In genomic region chr6:162373192-162373591, GRCh38 we compare ENCODE assay signal across 20 cellular contexts.
"Had no signal": no experiment of that assay in that cellular context is flagged by ENCODE, and none has a peak within 500 bp of the region (broad histone marks: within the 10 kb centered on the region; RNA-seq: fewer than 3 reads in every experiment).

No MANE protein-coding gene starts in this region.

- H3K27me3 ChIP-seq: MG63 had no signal

- H3K4me3 ChIP-seq: MG63 had no signal

- DNase-seq: activated B cell treated with CpG ODN at 0.5 μM for 24 hours; activated CD4-positive, alpha-beta T cell treated with anti-CD3 and anti-CD28 coated beads for 1 hour; activated CD4-positive, alpha-beta T cell treated with anti-CD3 and anti-CD28 coated beads, Interleukin-2, amount 10 ng/mL, durations not matched to agents 24 days and 14 days; activated CD4-positive, alpha-beta T cell treated with anti-CD3 and anti-CD28 coated beads, Interleukin-2, amount 50 U/mL, for 48 hours; activated CD8-positive, alpha-beta memory T cell treated with anti-CD3 and anti-CD28 coated beads, Interleukin-2, amount 10 ng/mL, durations not matched to agents 7 days and 5 days; activated gamma-delta T cell; activated naive CD4-positive, alpha-beta T cell treated with anti-CD3 and anti-CD28 coated beads for 36 hours; activated naive CD8-positive, alpha-beta T cell treated with anti-CD3 and anti-CD28 coated beads for 36 hours; activated T-cell treated with anti-CD3 and anti-CD28 coated beads, Interleukin-2, amount 50 U/mL, for 4 hours; KG1; MG63; MV-4-11; NCI-H1105; NCI-H1436 treated with DMSO at 0.1 percent for 48 hours; NCI-H187 treated with DMSO at 0.1 percent for 48 hours; NCI-H2081 treated with DMSO at 0.1 percent for 48 hours; NCI-H446; NCI-H524; PC-3; SHP77 treated with DMSO at 0.1 percent for 48 hours had no signal

- ATAC-seq: activated CD8-positive, alpha-beta memory T cell treated with anti-CD3 and anti-CD28 coated beads, Interleukin-2, amount 10 ng/mL, durations not matched to agents 7 days and 5 days; activated T-cell treated with anti-CD3 and anti-CD28 coated beads, Interleukin-2, amount 50 U/mL, for 4 hours; PC-3 had no signal

- H3K9me3 ChIP-seq: MG63 had no signal

- H3K36me3 ChIP-seq: MG63 had no signal
